10 cellular contexts compared by ENCODE assay signal in genomic region chr11:129643031-129643721, GRCh38.
A peak's percentile ranks its signal among the peaks of the same experiment; 100 is the strongest.
DNase-seq lines count a peak whose midpoint lies in the region; ATAC-seq and TF ChIP-seq lines count a peak whose summit lies in the region.
"Had no signal": no experiment of that assay in that cellular context is flagged by ENCODE, and none has a peak within 500 bp of the region (broad histone marks: within the 10 kb centered on the region; RNA-seq: fewer than 3 reads in every experiment).

No MANE protein-coding gene starts in this region.

- TF ChIP-seq CTCF in osteoblast (IDR thresholded peaks at IDR 0.05; ENCODE audit: extremely low read depth, low read depth, low read length), result no peak
- no peak for TF ChIP-seq CTCF in tibial artery (IDR thresholded peaks at IDR 0.05)

- H4K20me1 ChIP-seq in osteoblast (ENCODE audit: insufficient read depth, low read length), result no peaks in the 10 kb centered on the region

- intact Hi-C loops in tibial artery (cut with DNase I; ENCODE audit: low total_unique reads), result no loop called here

- peaks cover 7 to 13% of the 10 kb centered on the region in 2 donors for H3K27me3 Mint-ChIP-seq in stimulated activated naive B cell treated with anti-CD40 and anti-IgM and Interleukin-4, amounts not matched to agents 10 μg/mL and 1 μg/mL and 100 μg/mL, for 72 hours

- H3K4me3 Mint-ChIP-seq in stimulated activated naive B cell treated with anti-CD40 and anti-IgM and Interleukin-4, amounts not matched to agents 10 μg/mL and 1 μg/mL and 100 μg/mL, for 72 hours, result no peak overlapping the region

- no peak overlapping the region for H3K27ac Mint-ChIP-seq in stimulated activated naive B cell treated with anti-CD40 and anti-IgM and Interleukin-4, amounts not matched to agents 10 μg/mL and 1 μg/mL and 100 μg/mL, for 72 hours

- H3K4me3 ChIP-seq in osteoblast (ENCODE audit: insufficient read depth, low read length) (no peak overlapping the region), tibial artery (no peak overlapping the region)

- peak overlapping the region; percentile 44 for H2AFZ ChIP-seq in osteoblast (ENCODE audit: low read length)

- ATAC-seq in stimulated activated naive B cell treated with anti-CD40 and anti-IgM and Interleukin-4, amounts not matched to agents 10 μg/mL and 1 μg/mL and 100 μg/mL, for 72 hours (replicated peaks), result no peak
- ATAC-seq: right cardiac atrium had no signal

- H3K9me3 ChIP-seq in osteoblast (ENCODE audit: low read depth, low read length) (no peaks in the 10 kb centered on the region), tibial artery (no peaks in the 10 kb centered on the region)

- H3K27me3 ChIP-seq in osteoblast (ENCODE audit: insufficient read depth, low read length) (no peaks in the 10 kb centered on the region), tibial artery (no peaks in the 10 kb centered on the region)

- peak overlapping the region; percentile 57 for H3K4me2 ChIP-seq in osteoblast (ENCODE audit: insufficient read depth, low read length)

- H3K36me3 ChIP-seq in osteoblast (ENCODE audit: insufficient read depth, low read length) (no peaks in the 10 kb centered on the region), tibial artery (no peaks in the 10 kb centered on the region)

- peak; percentile 36 for DNase-seq in GM04503 (ENCODE audit: low read depth)
- DNase-seq in MV-4-11 (lab: John Stamatoyannopoulos, UW), result peak; percentile 69
- DNase-seq in amniotic epithelial cell (ENCODE audit: low read depth), result peak; percentile 82
- DNase-seq in osteoblast (ENCODE audit: insufficient read length, low spot score, missing footprints), result peak; percentile 46
- no peak for DNase-seq in stimulated activated naive B cell treated with anti-CD40 and anti-IgM and Interleukin-4, amounts not matched to agents 10 μg/mL and 1 μg/mL and 100 μg/mL, for 72 hours
- no peak for DNase-seq in tibial artery
- DNase-seq in GOT3 (lab: John Stamatoyannopoulos, UW), result no peak
- DNase-seq: Karpas-422, left colon, right cardiac atrium had no signal

- H3K4me1 Mint-ChIP-seq in stimulated activated naive B cell treated with anti-CD40 and anti-IgM and Interleukin-4, amounts not matched to agents 10 μg/mL and 1 μg/mL and 100 μg/mL, for 72 hours, result no peaks in the 10 kb centered on the region

- peaks cover 0 to 4% of the 10 kb centered on the region in 2 donors for H3K9me3 Mint-ChIP-seq in stimulated activated naive B cell treated with anti-CD40 and anti-IgM and Interleukin-4, amounts not matched to agents 10 μg/mL and 1 μg/mL and 100 μg/mL, for 72 hours

- peaks cover 27% of the 10 kb centered on the region for H3K4me1 ChIP-seq in osteoblast (ENCODE audit: insufficient read depth, low read length)
- no peaks in the 10 kb centered on the region for H3K4me1 ChIP-seq in tibial artery

- H3K27ac ChIP-seq in osteoblast (ENCODE audit: low read depth, low read length), result peak overlapping the region; percentile 69
- no peak overlapping the region for H3K27ac ChIP-seq in tibial artery

- H3K79me2 ChIP-seq in osteoblast (ENCODE audit: insufficient read depth, low read length), result no peaks in the 10 kb centered on the region

- H3K36me3 Mint-ChIP-seq in stimulated activated naive B cell treated with anti-CD40 and anti-IgM and Interleukin-4, amounts not matched to agents 10 μg/mL and 1 μg/mL and 100 μg/mL, for 72 hours, result no peaks in the 10 kb centered on the region

Comparison
In these comparisons a context has a peak if more than half of its experiments do, and no peak if none do; other contexts are left out.
1. DNase-seq: peak in GM04503 (single experiment), MV-4-11 (single experiment), amniotic epithelial cell (single experiment) and osteoblast (single experiment); none in stimulated activated naive B cell treated with anti-CD40 and anti-IgM and Interleukin-4, amounts not matched to agents 10 μg/mL and 1 μg/mL and 100 μg/mL, for 72 hours (single experiment), tibial artery (0 of 2) and GOT3 (single experiment).